Comparison of ENCODE assay signal across 12 cellular contexts in the genomic region with DNA sequence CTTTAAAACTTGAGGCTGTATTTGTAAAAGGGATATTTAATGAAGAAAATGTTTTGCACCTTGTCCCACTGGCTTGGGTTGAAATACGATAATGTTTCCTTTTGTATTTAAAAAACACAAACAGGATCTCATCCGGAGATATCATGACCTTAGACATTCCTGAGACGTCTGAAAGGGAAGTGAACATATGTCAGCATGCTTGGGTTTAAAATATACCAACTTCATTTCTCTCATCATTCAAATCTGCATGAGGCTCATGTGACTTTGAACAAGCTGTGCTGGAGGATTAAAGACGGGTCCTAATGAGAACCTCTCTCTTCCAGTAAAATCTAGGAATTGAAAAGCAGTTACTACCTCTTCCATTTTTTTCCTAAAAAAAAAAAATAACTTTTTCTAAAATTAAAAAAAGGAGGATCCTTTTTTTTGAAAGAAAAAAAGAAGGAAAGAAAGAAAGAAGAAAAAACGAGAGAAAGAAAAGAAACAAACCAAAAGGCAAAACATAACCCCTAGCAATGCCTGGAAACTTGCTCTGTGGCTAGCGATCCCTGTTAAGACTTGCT.
DNase-seq lines count a peak whose midpoint lies in the region; ATAC-seq, FAIRE-seq and TF ChIP-seq lines count a peak whose summit lies in the region.
"Had no signal": no experiment of that assay in that cellular context is flagged by ENCODE, and none has a peak within 500 bp of the region (broad histone marks: within the 10 kb centered on the region; RNA-seq: fewer than 3 reads in every experiment).

No MANE protein-coding gene starts in this region.

- ATAC-seq in right lobe of liver (peak; percentile 34 to 53 (median 44)), pancreas (no peak)
- no peak for ATAC-seq in stimulated activated naive B cell treated with anti-CD40 and anti-IgM and Interleukin-4, amounts not matched to agents 10 μg/mL and 1 μg/mL and 100 μg/mL, for 72 hours (replicated peaks)
- ATAC-seq in naive thymus-derived CD4-positive, alpha-beta T cell = no peak
- no peak for ATAC-seq in activated T-helper 17 cell treated with anti-CD3 and anti-CD28 coated beads, Interleukin-2, amount 50 U/mL, for 72 hours (replicated peaks)
- ATAC-seq: HCT116, left colon had no signal

- H3K27ac ChIP-seq in KMS-11 = peak overlapping the region; percentile 40
- H3K27ac ChIP-seq in right lobe of liver = peak overlapping the region in 2 of 3 donors; percentile 5 to 7
- H3K27ac ChIP-seq in pancreas = peak overlapping the region in 1 of 4 donors; percentile 31
- H3K27ac ChIP-seq in naive thymus-derived CD4-positive, alpha-beta T cell (ENCODE audit: low read depth, low read length) = no peak overlapping the region
- no peak overlapping the region for H3K27ac ChIP-seq in OCI-LY7 (ENCODE audit: low read depth, low read length, poor library complexity, severe bottlenecking)

- POLR2A ChIA-PET in MCF 10A (lab: Yijun Ruan, JAX) = interaction anchor here (1.0 to 1.3 kb wide), 3 partner anchors 14 to 106 kb away, joined by 3 read pairs; a partner anchor contains a TSS
- POLR2A ChIA-PET in naive thymus-derived CD4-positive, alpha-beta T cell (lab: Charles Lee) = no interaction called here
- POLR2A ChIA-PET in OCI-LY7 (lab: Charles Lee) = interaction anchor here (0.6 to 0.7 kb wide), 2 partner anchors 16 to 25 kb away, joined by 3 to 4 read pairs; no protein-coding TSS in a partner anchor

- no peaks in the 10 kb centered on the region for H3K9me3 ChIP-seq in right lobe of liver
- H3K9me3 ChIP-seq in pancreas = no peaks in the 10 kb centered on the region
- H3K9me3 ChIP-seq in naive thymus-derived CD4-positive, alpha-beta T cell (ENCODE audit: control insufficient read depth in 2 of 3, low read length in 3 of 3) = no peaks in the 10 kb centered on the region
- H3K9me3 ChIP-seq in OCI-LY7 (ENCODE audit: low read length) = no peaks in the 10 kb centered on the region

- no peak overlapping the region for H3K4me3 ChIP-seq in KMS-11 (IDR thresholded peaks at IDR 0.05; ENCODE audit: insufficient read depth, low read depth, low read length)
- H3K4me3 ChIP-seq in right lobe of liver = no peak overlapping the region
- H3K4me3 ChIP-seq in pancreas = no peak overlapping the region
- no peak overlapping the region for H3K4me3 ChIP-seq in naive thymus-derived CD4-positive, alpha-beta T cell (ENCODE audit: low read length)
- no peak overlapping the region for H3K4me3 ChIP-seq in OCI-LY7 (ENCODE audit: low read depth, low read length, poor library complexity, severe bottlenecking)

- peak overlapping the region; percentile 56 for H3K27ac Mint-ChIP-seq in MCF 10A (ENCODE audit: low read depth, unreplicated experiment)
- H3K27ac Mint-ChIP-seq in stimulated activated naive B cell treated with anti-CD40 and anti-IgM and Interleukin-4, amounts not matched to agents 10 μg/mL and 1 μg/mL and 100 μg/mL, for 72 hours = peak overlapping the region; percentile 59
- no peak overlapping the region for H3K27ac Mint-ChIP-seq in naive thymus-derived CD4-positive, alpha-beta T cell
- H3K27ac Mint-ChIP-seq in activated T-helper 17 cell treated with anti-CD3 and anti-CD28 coated beads, Interleukin-2, amount 50 U/mL, for 72 hours = no peak overlapping the region

- TF ChIP-seq POLR2A in right lobe of liver (IDR thresholded peaks at IDR 0.05) = no peak

- H3K36me3 ChIP-seq in KMS-11 (ENCODE audit: insufficient read depth) (no peaks in the 10 kb centered on the region), right lobe of liver (no peaks in the 10 kb centered on the region), pancreas (no peaks in the 10 kb centered on the region), OCI-LY7 (ENCODE audit: insufficient read depth, low read length) (no peaks in the 10 kb centered on the region)
- H3K36me3 ChIP-seq in naive thymus-derived CD4-positive, alpha-beta T cell (ENCODE audit: control insufficient read depth in 2 of 3, insufficient read depth in 3 of 3, low read length in 3 of 3) = peaks cover 0 to 14% (median 0%) of the 10 kb centered on the region in 3 experiments

- no peak for FAIRE-seq in pancreas (lab: Jason Lieb, UNC)
- FAIRE-seq: GM19239 had no signal

- H3K4me3 Mint-ChIP-seq in MCF 10A (ENCODE audit: unreplicated experiment) = no peak overlapping the region
- H3K4me3 Mint-ChIP-seq in stimulated activated naive B cell treated with anti-CD40 and anti-IgM and Interleukin-4, amounts not matched to agents 10 μg/mL and 1 μg/mL and 100 μg/mL, for 72 hours = no peak overlapping the region
- no peak overlapping the region for H3K4me3 Mint-ChIP-seq in naive thymus-derived CD4-positive, alpha-beta T cell
- H3K4me3 Mint-ChIP-seq in activated T-helper 17 cell treated with anti-CD3 and anti-CD28 coated beads, Interleukin-2, amount 50 U/mL, for 72 hours = no peak overlapping the region

- no peaks in the 10 kb centered on the region for H3K9me2 ChIP-seq in OCI-LY7 (ENCODE audit: insufficient read depth, low read length)

- no peaks in the 10 kb centered on the region for H3K9me3 Mint-ChIP-seq in MCF 10A (ENCODE audit: unreplicated experiment)
- no peaks in the 10 kb centered on the region for H3K9me3 Mint-ChIP-seq in stimulated activated naive B cell treated with anti-CD40 and anti-IgM and Interleukin-4, amounts not matched to agents 10 μg/mL and 1 μg/mL and 100 μg/mL, for 72 hours
- no peaks in the 10 kb centered on the region for H3K9me3 Mint-ChIP-seq in naive thymus-derived CD4-positive, alpha-beta T cell
- H3K9me3 Mint-ChIP-seq in activated T-helper 17 cell treated with anti-CD3 and anti-CD28 coated beads, Interleukin-2, amount 50 U/mL, for 72 hours = no peaks in the 10 kb centered on the region

- DNase-seq in MCF 10A (ENCODE audit: unreplicated experiment) = no peak
- no peak for DNase-seq in right lobe of liver
- no peak for DNase-seq in stimulated activated naive B cell treated with anti-CD40 and anti-IgM and Interleukin-4, amounts not matched to agents 10 μg/mL and 1 μg/mL and 100 μg/mL, for 72 hours
- no peak for DNase-seq in pancreas
- DNase-seq in naive thymus-derived CD4-positive, alpha-beta T cell = no peak
- DNase-seq in OCI-LY7 (ENCODE audit: low spot score) = no peak
- DNase-seq: left colon, NCI-H1436 treated with DMSO at 0.1 percent for 48 hours had no signal

- H3K27me3 Mint-ChIP-seq in MCF 10A (ENCODE audit: insufficient read depth, unreplicated experiment) = no peaks in the 10 kb centered on the region
- H3K27me3 Mint-ChIP-seq in stimulated activated naive B cell treated with anti-CD40 and anti-IgM and Interleukin-4, amounts not matched to agents 10 μg/mL and 1 μg/mL and 100 μg/mL, for 72 hours = no peaks in the 10 kb centered on the region
- H3K27me3 Mint-ChIP-seq in naive thymus-derived CD4-positive, alpha-beta T cell = no peaks in the 10 kb centered on the region
- no peaks in the 10 kb centered on the region for H3K27me3 Mint-ChIP-seq in activated T-helper 17 cell treated with anti-CD3 and anti-CD28 coated beads, Interleukin-2, amount 50 U/mL, for 72 hours

- H3K36me3 Mint-ChIP-seq in MCF 10A (ENCODE audit: insufficient read depth, unreplicated experiment) = peaks cover 23% of the 10 kb centered on the region
- H3K36me3 Mint-ChIP-seq in stimulated activated naive B cell treated with anti-CD40 and anti-IgM and Interleukin-4, amounts not matched to agents 10 μg/mL and 1 μg/mL and 100 μg/mL, for 72 hours = peaks cover 19 to 52% of the 10 kb centered on the region in 2 donors
- peaks cover 0 to 63% (median 38%) of the 10 kb centered on the region in 5 donors for H3K36me3 Mint-ChIP-seq in naive thymus-derived CD4-positive, alpha-beta T cell
- H3K36me3 Mint-ChIP-seq in activated T-helper 17 cell treated with anti-CD3 and anti-CD28 coated beads, Interleukin-2, amount 50 U/mL, for 72 hours (ENCODE audit: low read depth) = peaks cover 37% of the 10 kb centered on the region

- WGBS in right lobe of liver (ENCODE audit: insufficient coverage, low coverage, low lambda C conversion rate, missing lambda C conversion rate) = 50% methylated on average over 6 of the region's 6 CpGs
- WGBS in pancreas, 2 donors = 82 to 83% methylated on average over 6 of the region's 6 CpGs

- no peaks in the 10 kb centered on the region for H3K79me2 ChIP-seq in KMS-11 (ENCODE audit: insufficient read depth, low read depth)
- no peaks in the 10 kb centered on the region for H3K79me2 ChIP-seq in OCI-LY7 (ENCODE audit: insufficient read depth, low read depth, low read length)

- peaks cover 93% of the 10 kb centered on the region for H3K4me1 ChIP-seq in KMS-11 (ENCODE audit: low read depth, poor library complexity, severe bottlenecking)
- peaks cover 0 to 11% (median 2%) of the 10 kb centered on the region in 4 donors for H3K4me1 ChIP-seq in right lobe of liver
- peaks cover 0 to 16% (median 13%) of the 10 kb centered on the region in 3 donors for H3K4me1 ChIP-seq in pancreas
- no peaks in the 10 kb centered on the region for H3K4me1 ChIP-seq in naive thymus-derived CD4-positive, alpha-beta T cell (ENCODE audit: control insufficient read depth in 2 of 2, insufficient read depth in 2 of 2, low read length in 2 of 2)
- no peaks in the 10 kb centered on the region for H3K4me1 ChIP-seq in OCI-LY7 (ENCODE audit: insufficient read depth, low read length, poor library complexity, severe bottlenecking)

- intact Hi-C loops in MCF 10A (cut with micrococcal nuclease) (no loop called here), right lobe of liver (cut with DNase I) (no loop called here), pancreas (cut with DNase I) (no loop called here), OCI-LY7 (cut with micrococcal nuclease; ENCODE audit: unreplicated experiment) (no loop called here)
- intact Hi-C loops in naive thymus-derived CD4-positive, alpha-beta T cell (cut with micrococcal nuclease) = no loop called here

- no peak for TF ChIP-seq CTCF in KMS-11 (conservative IDR thresholded peaks at IDR 0.05; ENCODE audit: low read depth, low read length)
- TF ChIP-seq CTCF in MCF 10A (IDR thresholded peaks at IDR 0.05; ENCODE audit: unreplicated experiment) = no peak
- no peak for TF ChIP-seq CTCF in right lobe of liver (IDR thresholded peaks at IDR 0.05)
- TF ChIP-seq CTCF in pancreas (IDR thresholded peaks at IDR 0.05) = no peak
- no peak for TF ChIP-seq CTCF in OCI-LY7 (conservative IDR thresholded peaks at IDR 0.05; ENCODE audit: low read length)

- H4K20me1 ChIP-seq in KMS-11 (ENCODE audit: insufficient read depth) (no peaks in the 10 kb centered on the region), OCI-LY7 (ENCODE audit: insufficient read depth, low read length) (no peaks in the 10 kb centered on the region)

- BruUV-seq in MCF 10A (replicated peaks; lab: Mats Ljungman, UMichigan) (no TSS peak), OCI-LY7 (replicated peaks; lab: Mats Ljungman, UMichigan) (no TSS peak)

- peaks cover 14% of the 10 kb centered on the region for H3K4me1 Mint-ChIP-seq in MCF 10A (ENCODE audit: insufficient read depth, unreplicated experiment)
- peaks cover 0 to 2% of the 10 kb centered on the region in 2 donors for H3K4me1 Mint-ChIP-seq in stimulated activated naive B cell treated with anti-CD40 and anti-IgM and Interleukin-4, amounts not matched to agents 10 μg/mL and 1 μg/mL and 100 μg/mL, for 72 hours
- H3K4me1 Mint-ChIP-seq in naive thymus-derived CD4-positive, alpha-beta T cell = peaks cover 0 to 7% (median 0%) of the 10 kb centered on the region in 7 donors
- H3K4me1 Mint-ChIP-seq in activated T-helper 17 cell treated with anti-CD3 and anti-CD28 coated beads, Interleukin-2, amount 50 U/mL, for 72 hours = no peaks in the 10 kb centered on the region

- CTCF ChIA-PET in MCF 10A (lab: Yijun Ruan, JAX) (interaction anchor here (0.7 kb wide), 1 partner anchor 24 kb away, joined by 3 read pairs; no protein-coding TSS in a partner anchor), OCI-LY7 (lab: Charles Lee; ENCODE audit: unreplicated experiment) (no interaction called here)
- CTCF ChIA-PET in naive thymus-derived CD4-positive, alpha-beta T cell (lab: Charles Lee) = no interaction called here

- peak overlapping the region; percentile 47 for H3K4me2 ChIP-seq in KMS-11
- no peak overlapping the region for H3K4me2 ChIP-seq in OCI-LY7 (ENCODE audit: low read length)

- H3K27me3 ChIP-seq in KMS-11 (ENCODE audit: insufficient read depth, low read depth) (no peaks in the 10 kb centered on the region), right lobe of liver (no peaks in the 10 kb centered on the region), pancreas (no peaks in the 10 kb centered on the region)
- no peaks in the 10 kb centered on the region for H3K27me3 ChIP-seq in naive thymus-derived CD4-positive, alpha-beta T cell (ENCODE audit: control insufficient read depth in 2 of 2, insufficient read depth in 2 of 2, low read length in 2 of 2)

- H2AFZ ChIP-seq in KMS-11 (ENCODE audit: low read depth) = no peak overlapping the region
- H2AFZ ChIP-seq in OCI-LY7 (ENCODE audit: low read length) = no peak overlapping the region

- peak overlapping the region; percentile 7; the same call in 1 of the 2 replicates for H3K9ac ChIP-seq in KMS-11

Comparison
In these comparisons a context has a peak if more than half of its experiments do, and no peak if none do; other contexts are left out.
1. H3K27ac ChIP-seq: peak in KMS-11 (single experiment) and right lobe of liver (2 of 3); none in naive thymus-derived CD4-positive, alpha-beta T cell (single experiment) and OCI-LY7 (single experiment).
2. H3K27ac Mint-ChIP-seq: peak in MCF 10A (single experiment) and stimulated activated naive B cell treated with anti-CD40 and anti-IgM and Interleukin-4, amounts not matched to agents 10 μg/mL and 1 μg/mL and 100 μg/mL, for 72 hours (single experiment); none in naive thymus-derived CD4-positive, alpha-beta T cell (0 of 9) and activated T-helper 17 cell treated with anti-CD3 and anti-CD28 coated beads, Interleukin-2, amount 50 U/mL, for 72 hours (single experiment).
3. ATAC-seq: peak in right lobe of liver (4 of 4); none in stimulated activated naive B cell treated with anti-CD40 and anti-IgM and Interleukin-4, amounts not matched to agents 10 μg/mL and 1 μg/mL and 100 μg/mL, for 72 hours (0 of 2), pancreas (0 of 4), naive thymus-derived CD4-positive, alpha-beta T cell (single experiment) and activated T-helper 17 cell treated with anti-CD3 and anti-CD28 coated beads, Interleukin-2, amount 50 U/mL, for 72 hours (single experiment).